ENCODE assay signal across 8 cellular contexts in genomic region chr2:75710220-75710576, GRCh38. TPM values are rescaled to one million over a fixed set of nuclear protein-coding genes. Genes with fewer than 3 reads are reported as not detected.
DNase-seq lines count a peak whose midpoint lies in the region; ATAC-seq and TF ChIP-seq lines count a peak whose summit lies in the region.

No MANE protein-coding gene starts in this region.

- peaks cover 18% of the 10 kb centered on the region for H3K4me1 Mint-ChIP-seq in central memory CD8-positive, alpha-beta T cell

- H3K27ac Mint-ChIP-seq in central memory CD8-positive, alpha-beta T cell (ENCODE audit: low read depth): peak overlapping the region; percentile 95

- DNase-seq in stimulated activated CD8-positive, alpha-beta memory T cell treated with anti-CD3 and anti-CD28 coated beads, Interleukin-12 subunit alpha, Interleukin-12 subunit beta, amount 100 ng/mL, for 1 hour (ENCODE audit: low read depth): peak; percentile 2
- no peak for DNase-seq in stimulated activated CD8-positive, alpha-beta memory T cell treated with anti-CD3 and anti-CD28 coated beads, Interleukin-4, amount 100 ng/mL, for 48 hours
- no peak for DNase-seq in Karpas-422
- DNase-seq in central memory CD8-positive, alpha-beta T cell (ENCODE audit: low spot score in 2 of 2): no peak
- DNase-seq in GM13976 (ENCODE audit: low spot score): no peak
- DNase-seq in activated CD4-positive, CD25-positive, alpha-beta regulatory T cell treated with anti-CD3 and anti-CD28 coated beads, Interleukin-2, amount 50 U/mL, for 72 hours: no peak
- no peak for DNase-seq in SHP77 treated with DMSO at 0.1 percent for 48 hours (lab: John Stamatoyannopoulos, UW)

- no peak for TF ChIP-seq CTCF in GM13976 (IDR thresholded peaks at IDR 0.05; ENCODE audit: borderline replicate concordance, control extremely low read depth, extremely low read depth, insufficient read depth, missing control alignments)

- H3K9me2 ChIP-seq in Karpas-422 (replicated peaks; ENCODE audit: insufficient read depth, low read length): no peaks in the 10 kb centered on the region

- peak overlapping the region; percentile 99 for H3K4me2 ChIP-seq in Karpas-422 (ENCODE audit: low read depth, low read length, poor library complexity, severe bottlenecking)

- peak; percentile 34 for ATAC-seq in central memory CD8-positive, alpha-beta T cell (replicated peaks; ENCODE audit: extremely low read depth, poor library complexity, severe bottlenecking)

- peak overlapping the region; percentile 87 for H3K9ac ChIP-seq in Karpas-422 (ENCODE audit: low read length)

- peaks cover 5% of the 10 kb centered on the region for H3K27me3 Mint-ChIP-seq in central memory CD8-positive, alpha-beta T cell

- peak overlapping the region; percentile 88 for H3K4me3 Mint-ChIP-seq in central memory CD8-positive, alpha-beta T cell

- H4K20me1 ChIP-seq in Karpas-422 (ENCODE audit: insufficient read depth, low read depth, low read length): no peaks in the 10 kb centered on the region

- H3K4me1 ChIP-seq in Karpas-422 (ENCODE audit: low read length): peaks cover 42% of the 10 kb centered on the region
- peaks cover 3 to 4% of the 10 kb centered on the region in 2 donors for H3K4me1 ChIP-seq in muscle layer of duodenum (ENCODE audit: control insufficient read depth in 1 of 2, insufficient read depth in 2 of 2, low read length in 2 of 2)

- H3K4me3 ChIP-seq in Karpas-422 (ENCODE audit: low read length): peak overlapping the region; percentile 76
- peak overlapping the region; percentile 74 to 79 for H3K4me3 ChIP-seq in muscle layer of duodenum (ENCODE audit: low read depth in 1 of 2, low read length in 2 of 2)

- H3K36me3 Mint-ChIP-seq in central memory CD8-positive, alpha-beta T cell (ENCODE audit: insufficient read depth): peaks cover 12% of the 10 kb centered on the region

- peaks cover 53% of the 10 kb centered on the region for H3K79me2 ChIP-seq in Karpas-422 (ENCODE audit: low read length)

- peak overlapping the region; percentile 76 for H3K27ac ChIP-seq in Karpas-422 (ENCODE audit: low read length)
- peak overlapping the region; percentile 24 for H3K27ac ChIP-seq in muscle layer of duodenum (ENCODE audit: low read length)

- peak overlapping the region; percentile 33; the same call in 1 of the 2 replicates for H2AFZ ChIP-seq in Karpas-422 (ENCODE audit: low read length)

- H3K27me3 ChIP-seq in Karpas-422 (ENCODE audit: low read length) (no peaks in the 10 kb centered on the region), muscle layer of duodenum (ENCODE audit: low read depth, low read length) (no peaks in the 10 kb centered on the region)

- in situ Hi-C loops in GM13976 (cut with MboI; ENCODE audit: low sequenced_read_pairs, unreplicated experiment): no loop called here

- H3K36me3 ChIP-seq in Karpas-422 (ENCODE audit: insufficient read depth, low read length): peaks cover 16% of the 10 kb centered on the region
- peaks cover 5 to 8% of the 10 kb centered on the region in 2 donors for H3K36me3 ChIP-seq in muscle layer of duodenum (ENCODE audit: control insufficient read depth in 1 of 2, insufficient read depth in 2 of 2, low read length in 2 of 2)

- H3K9me3 Mint-ChIP-seq in central memory CD8-positive, alpha-beta T cell: no peaks in the 10 kb centered on the region

- no peaks in the 10 kb centered on the region for H3K9me3 ChIP-seq in Karpas-422 (ENCODE audit: low read length)
- H3K9me3 ChIP-seq in muscle layer of duodenum (ENCODE audit: control insufficient read depth in 1 of 2, low read length in 2 of 2): no peaks in the 10 kb centered on the region

RNA-seq across cellular contexts. Expression of gene GCFC2, which starts 0.5 kb away (rescaled TPM):
- 67.7 and 108 TPM in 2 replicates for total RNA-seq in Karpas-422 (2014; rRNA removed; shearing (Covaris generic); ENCODE audit: low replicate concordance)
